In the genomic region with DNA sequence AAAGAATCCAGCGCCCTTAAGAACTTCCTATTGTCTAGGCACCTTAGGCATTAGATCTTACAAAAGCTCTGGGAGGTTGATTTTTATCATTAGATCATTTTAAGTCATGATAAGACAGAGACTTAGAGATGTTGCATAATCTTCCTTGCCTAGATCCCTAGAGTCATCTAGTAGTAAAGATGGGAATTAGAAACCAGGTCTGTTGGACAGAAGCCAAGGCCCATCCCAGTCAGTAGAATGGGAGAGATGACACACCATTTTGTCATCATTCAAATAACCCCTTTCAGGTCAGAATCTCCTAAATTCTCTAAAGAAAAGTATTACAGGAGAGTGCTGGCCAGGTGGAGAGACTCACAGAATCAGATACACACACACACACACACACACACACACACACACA, we compare ENCODE assay signal across 30 cellular contexts.
DNase-seq lines count a peak whose midpoint lies in the region; ATAC-seq and TF ChIP-seq lines count a peak whose summit lies in the region.
"Had no signal": no experiment of that assay in that cellular context is flagged by ENCODE, and none has a peak within 500 bp of the region (broad histone marks: within the 10 kb centered on the region; RNA-seq: fewer than 3 reads in every experiment).

No MANE protein-coding gene starts in this region.

- no peaks in the 10 kb centered on the region for H3K79me2 ChIP-seq in GM23248 (ENCODE audit: insufficient read depth)
- H3K79me2 ChIP-seq: parathyroid adenoma had no signal

- H3K27me3 Mint-ChIP-seq in naive thymus-derived CD8-positive, alpha-beta T cell: no peaks in the 10 kb centered on the region
- H3K27me3 Mint-ChIP-seq: activated T-helper 17 cell treated with anti-CD3 and anti-CD28 coated beads, Interleukin-2, amount 50 U/mL, for 72 hours; CD4-positive, alpha-beta T cell; stimulated activated naive CD8-positive, alpha-beta T cell treated with anti-CD3 and anti-CD28 coated beads, Interleukin-15, amount 100 ng/mL, for 72 hours had no signal

- in situ Hi-C loops in GM23248 (cut with MboI): no loop called here

- no peak overlapping the region for H3K9ac ChIP-seq in GM23248
- H3K9ac ChIP-seq: parathyroid adenoma had no signal

- no peak overlapping the region for H3K27ac Mint-ChIP-seq in naive thymus-derived CD8-positive, alpha-beta T cell
- H3K27ac Mint-ChIP-seq: activated CD8-positive, alpha-beta T cell treated with anti-CD3 and anti-CD28 coated beads, Interleukin-2, amount 10 ng/mL, durations not matched to agents 7 days and 5 days; activated T-helper 17 cell treated with anti-CD3 and anti-CD28 coated beads, Interleukin-2, amount 50 U/mL, for 72 hours; brain; CD4-positive, alpha-beta T cell; stimulated activated naive CD8-positive, alpha-beta T cell treated with anti-CD3 and anti-CD28 coated beads, Interleukin-15, amount 100 ng/mL, for 72 hours had no signal

- no peak overlapping the region for H3K27ac ChIP-seq in GM23248
- H3K27ac ChIP-seq: left ventricle myocardium inferior, parathyroid adenoma, right atrium auricular region, SJCRH30, thoracic aorta, vagina, WERI-Rb-1 had no signal

- no peak overlapping the region for H3K4me3 Mint-ChIP-seq in naive thymus-derived CD8-positive, alpha-beta T cell
- H3K4me3 Mint-ChIP-seq: activated CD8-positive, alpha-beta T cell treated with anti-CD3 and anti-CD28 coated beads, Interleukin-2, amount 10 ng/mL, durations not matched to agents 7 days and 5 days; activated T-helper 17 cell treated with anti-CD3 and anti-CD28 coated beads, Interleukin-2, amount 50 U/mL, for 72 hours; brain; CD4-positive, alpha-beta T cell; stimulated activated naive CD8-positive, alpha-beta T cell treated with anti-CD3 and anti-CD28 coated beads, Interleukin-15, amount 100 ng/mL, for 72 hours had no signal

- H3K36me3 ChIP-seq in GM23248 (ENCODE audit: low read depth): no peaks in the 10 kb centered on the region
- H3K36me3 ChIP-seq: left ventricle myocardium inferior, right atrium auricular region, SJCRH30, thoracic aorta, vagina, WERI-Rb-1 had no signal

- H2AFZ ChIP-seq in GM23248: no peak overlapping the region
- H2AFZ ChIP-seq: parathyroid adenoma had no signal

- no peak for ATAC-seq in naive thymus-derived CD8-positive, alpha-beta T cell
- ATAC-seq in GM18505 (IDR thresholded peaks at IDR 0.05; ENCODE audit: unreplicated experiment) (no peak), GM19395 (IDR thresholded peaks at IDR 0.05; ENCODE audit: unreplicated experiment) (no peak), GM18520 (IDR thresholded peaks at IDR 0.05; ENCODE audit: unreplicated experiment) (no peak)
- ATAC-seq: activated CD8-positive, alpha-beta T cell treated with anti-CD3 and anti-CD28 coated beads, Interleukin-2, amount 10 ng/mL, durations not matched to agents 7 days and 5 days; activated T-helper 17 cell treated with anti-CD3 and anti-CD28 coated beads, Interleukin-2, amount 50 U/mL, for 72 hours; Panc1; stimulated activated naive CD8-positive, alpha-beta T cell treated with anti-CD3 and anti-CD28 coated beads, Interleukin-15, amount 100 ng/mL, for 72 hours had no signal

- H3K36me3 Mint-ChIP-seq in naive thymus-derived CD8-positive, alpha-beta T cell: no peaks in the 10 kb centered on the region
- H3K36me3 Mint-ChIP-seq: brain had no signal

- TF ChIP-seq CTCF in foreskin fibroblast (IDR thresholded peaks at IDR 0.05; ENCODE audit: low read depth, low read length): no peak

- peaks cover 0 to 16% (median 5%) of the 10 kb centered on the region in 9 donors for H3K9me3 Mint-ChIP-seq in naive thymus-derived CD8-positive, alpha-beta T cell
- H3K9me3 Mint-ChIP-seq: brain had no signal

- H3K9me3 ChIP-seq in GM23248 (ENCODE audit: low read depth): no peaks in the 10 kb centered on the region
- H3K9me3 ChIP-seq: right atrium auricular region, SJCRH30, thoracic aorta, vagina had no signal

- no peak overlapping the region for H3K4me2 ChIP-seq in GM23248 (ENCODE audit: unreplicated experiment)

- WGBS in GM23248 (ENCODE audit: low coverage in 1 of 2, low lambda C conversion rate in 2 of 2, missing lambda C conversion rate in 2 of 2), 2 experiments: 92 to 100% methylated on average over 1 of the region's 1 CpG

- no peaks in the 10 kb centered on the region for H4K20me1 ChIP-seq in GM23248 (ENCODE audit: insufficient read depth)

- no peaks in the 10 kb centered on the region for H3F3A ChIP-seq in GM23248 (ENCODE audit: insufficient read depth)

- H3K4me3 ChIP-seq in GM23248 (no peak overlapping the region), foreskin fibroblast (ENCODE audit: low read depth in 1 of 2, low read length in 2 of 2) (no peak overlapping the region)
- H3K4me3 ChIP-seq: left ventricle myocardium inferior, right atrium auricular region, SJCRH30, thoracic aorta, vagina had no signal

- H3K4me1 ChIP-seq in GM23248 (ENCODE audit: insufficient read depth): no peaks in the 10 kb centered on the region
- H3K4me1 ChIP-seq: left ventricle myocardium inferior, parathyroid adenoma, right atrium auricular region, SJCRH30, vagina had no signal

- POLR2A ChIA-PET in naive thymus-derived CD8-positive, alpha-beta T cell (lab: Charles Lee): no interaction called here

- no peaks in the 10 kb centered on the region for H3K9me2 ChIP-seq in GM23248 (ENCODE audit: insufficient read depth)

- no peaks in the 10 kb centered on the region for H3K27me3 ChIP-seq in GM23248 (replicated peaks; ENCODE audit: insufficient read depth)
- H3K27me3 ChIP-seq: right atrium auricular region, SJCRH30, vagina had no signal

- H3K4me1 Mint-ChIP-seq in naive thymus-derived CD8-positive, alpha-beta T cell: no peaks in the 10 kb centered on the region
- H3K4me1 Mint-ChIP-seq: activated T-helper 17 cell treated with anti-CD3 and anti-CD28 coated beads, Interleukin-2, amount 50 U/mL, for 72 hours; brain; stimulated activated naive CD8-positive, alpha-beta T cell treated with anti-CD3 and anti-CD28 coated beads, Interleukin-15, amount 100 ng/mL, for 72 hours had no signal

- TF ChIP-seq POLR2A in GM18505 (IDR thresholded peaks at IDR 0.05; ENCODE audit: borderline replicate concordance, extremely low read depth, insufficient read depth, insufficient read length): no peak

- DNase-seq in GM23248 (peak; percentile 1), M059J (ENCODE audit: low read depth) (peak; percentile 6), T1000 (lab: John Stamatoyannopoulos, UW) (peak; percentile 48), foreskin fibroblast (peak; percentile 3 to 38)
- DNase-seq in naive thymus-derived CD8-positive, alpha-beta T cell: no peak
- DNase-seq: activated CD4-positive, alpha-beta T cell treated with anti-CD3 and anti-CD28 coated beads for 4 hours; activated CD8-positive, alpha-beta T cell treated with anti-CD3 and anti-CD28 coated beads, Interleukin-2, amount 10 ng/mL, durations not matched to agents 7 days and 5 days; activated naive CD4-positive, alpha-beta T cell treated with anti-CD3 and anti-CD28 coated beads, Interleukin-2, amount 50 U/mL, for 16 hours; CD4-positive, alpha-beta T cell; EL; head of caudate nucleus; KBM-7; left ventricle myocardium inferior; NCI-H1930; NCI-H524 treated with DMSO at 0.1 percent for 48 hours; SJCRH30; stimulated activated CD8-positive, alpha-beta memory T cell treated with anti-CD3 and anti-CD28 coated beads, Interleukin-4, amount 100 ng/mL, for 48 hours; stimulated activated naive CD8-positive, alpha-beta T cell treated with anti-CD3 and anti-CD28 coated beads, Interleukin-15, amount 100 ng/mL, for 72 hours; SW 1271; WERI-Rb-1 had no signal

Comparison
In these comparisons a context has a peak if more than half of its experiments do, and no peak if none do; other contexts are left out.
1. DNase-seq: peak in GM23248 (single experiment), M059J (single experiment), T1000 (single experiment) and foreskin fibroblast (2 of 2); none in naive thymus-derived CD8-positive, alpha-beta T cell (0 of 10).